In the genomic region with DNA sequence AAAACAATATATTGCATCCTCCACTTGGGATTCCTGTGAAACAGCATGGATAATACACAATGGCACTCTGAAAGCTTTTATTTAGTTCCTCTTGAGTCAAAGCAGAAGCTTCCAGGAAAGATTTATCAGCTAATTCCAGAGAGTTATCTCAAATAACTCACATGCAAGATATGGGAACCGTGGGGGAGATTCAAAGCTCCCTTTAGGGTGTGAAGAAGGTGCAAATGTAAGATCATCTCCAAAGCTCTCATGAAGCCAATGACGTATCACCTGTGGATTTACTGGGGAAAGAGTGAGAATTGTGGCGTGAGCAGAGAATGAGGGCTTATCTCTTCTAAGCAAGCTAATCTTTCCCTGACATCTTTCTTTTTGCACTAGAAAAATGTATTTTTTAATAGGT, we compare ENCODE assay signal across 1 cellular context.
TF ChIP-seq lines count a peak whose summit lies in the region.

No MANE protein-coding gene starts in this region.

TF ChIP-seq in GM23338, 12 proteins besides CTCF, POLR2A, EP300 and RAD21:
- TF ChIP-seq, protein P1, sequence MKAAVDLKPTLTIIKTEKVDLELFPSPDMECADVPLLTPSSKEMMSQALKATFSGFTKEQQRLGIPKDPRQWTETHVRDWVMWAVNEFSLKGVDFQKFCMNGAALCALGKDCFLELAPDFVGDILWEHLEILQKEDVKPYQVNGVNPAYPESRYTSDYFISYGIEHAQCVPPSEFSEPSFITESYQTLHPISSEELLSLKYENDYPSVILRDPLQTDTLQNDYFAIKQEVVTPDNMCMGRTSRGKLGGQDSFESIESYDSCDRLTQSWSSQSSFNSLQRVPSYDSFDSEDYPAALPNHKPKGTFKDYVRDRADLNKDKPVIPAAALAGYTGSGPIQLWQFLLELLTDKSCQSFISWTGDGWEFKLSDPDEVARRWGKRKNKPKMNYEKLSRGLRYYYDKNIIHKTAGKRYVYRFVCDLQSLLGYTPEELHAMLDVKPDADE (IDR thresholded peaks at IDR 0.05) = no peak
- TF ChIP-seq JUNB (IDR thresholded peaks at IDR 0.05; ENCODE audit: unreplicated experiment) (no peak), ZNF331 (CRISPR knock-in tag; IDR thresholded peaks at IDR 0.05; ENCODE audit: low read depth) (no peak), CREB1 (CRISPR knock-in tag; IDR thresholded peaks at IDR 0.05; ENCODE audit: low read depth) (no peak), EZH2phosphoT487 (IDR thresholded peaks at IDR 0.05; ENCODE audit: unreplicated experiment) (no peak), POLR2AphosphoS5 (IDR thresholded peaks at IDR 0.05; ENCODE audit: low read depth) (no peak), STAT1 (IDR thresholded peaks at IDR 0.05; ENCODE audit: unreplicated experiment) (no peak)
